16 cellular contexts compared by ENCODE assay signal in the genomic region with DNA sequence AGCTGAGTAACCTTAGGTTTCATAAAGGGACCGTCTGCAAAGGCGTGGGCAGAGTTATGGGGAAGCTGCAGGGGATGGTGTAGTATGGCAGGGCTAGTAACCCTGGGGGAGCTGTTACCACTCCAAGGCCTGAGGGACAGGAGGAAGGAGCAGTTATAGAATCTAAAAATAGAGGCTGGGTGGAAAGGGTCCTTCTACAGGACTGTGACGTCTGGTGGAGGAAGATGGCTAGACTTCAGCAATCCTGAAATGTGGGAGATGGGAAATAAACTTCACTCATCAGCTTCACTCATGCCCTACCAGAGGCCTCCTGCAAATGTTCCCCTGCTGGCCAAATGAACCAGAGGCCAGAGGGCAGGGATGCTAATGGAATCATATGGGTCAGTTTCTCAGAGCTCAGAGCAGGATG. TPM values are rescaled to one million over a fixed set of nuclear protein-coding genes. Genes with fewer than 3 reads are reported as not detected.
"Had no signal": no experiment of that assay in that cellular context is flagged by ENCODE, and none has a peak within 500 bp of the region (broad histone marks: within the 10 kb centered on the region; RNA-seq: fewer than 3 reads in every experiment).

No MANE protein-coding gene starts in this region.

- H3K27ac ChIP-seq: cardiac muscle cell, coronary artery, gastroesophageal sphincter, parathyroid adenoma, testis had no signal

- ATAC-seq: activated T-helper 17 cell treated with anti-CD3 and anti-CD28 coated beads, Interleukin-2, amount 50 U/mL, for 72 hours; gastroesophageal sphincter; stimulated activated naive CD8-positive, alpha-beta T cell treated with anti-CD3 and anti-CD28 coated beads, Interleukin-15, amount 100 ng/mL, for 72 hours had no signal

- H3K9ac ChIP-seq: parathyroid adenoma had no signal

- H2AFZ ChIP-seq: parathyroid adenoma had no signal

- H3K4me3 ChIP-seq: cardiac muscle cell, coronary artery, gastroesophageal sphincter, testis had no signal

- DNase-seq: activated CD4-positive, alpha-beta T cell treated with anti-CD3 and anti-CD28 coated beads, Interleukin-2, amount 50 U/mL, for 1 hour; activated naive CD4-positive, alpha-beta T cell treated with anti-CD3 and anti-CD28 coated beads for 36 hours; activated T-cell treated with anti-CD3 and anti-CD28 coated beads for 4 hours; effector CD4-positive, alpha-beta T cell; hippocampal formation; retina; stimulated activated CD4-positive, alpha-beta T cell treated with anti-CD3 and anti-CD28 coated beads, Interleukin-4, amount 100 ng/mL, for 4 hours; stimulated activated naive CD8-positive, alpha-beta T cell treated with anti-CD3 and anti-CD28 coated beads, Interleukin-15, amount 100 ng/mL, for 72 hours; testis had no signal

- H3K9me3 ChIP-seq: gastroesophageal sphincter, testis had no signal

- H3K36me3 ChIP-seq: cardiac muscle cell, gastroesophageal sphincter had no signal

- H3K27me3 ChIP-seq: cardiac muscle cell, gastroesophageal sphincter, testis had no signal

- H3K4me1 ChIP-seq: gastroesophageal sphincter, parathyroid adenoma, testis had no signal

- H3K79me2 ChIP-seq: parathyroid adenoma had no signal

RNA-seq across cellular contexts. Expression of gene DAB1, which starts 46.1 kb away (rescaled TPM):
- total RNA-seq: activated CD8-positive, alpha-beta memory T cell treated with anti-CD3 and anti-CD28 coated beads for 36 hours; activated naive CD4-positive, alpha-beta T cell treated with anti-CD3 and anti-CD28 coated beads for 36 hours; lung microvascular endothelial cell had no signal
